9 cellular contexts compared by ENCODE assay signal in genomic region chr7:139734395-139734794, GRCh38. TPM values are rescaled to one million over a fixed set of nuclear protein-coding genes. Genes with fewer than 3 reads are reported as not detected.
A peak's percentile ranks its signal among the peaks of the same experiment; 100 is the strongest.
DNase-seq lines count a peak whose midpoint lies in the region; ATAC-seq and TF ChIP-seq lines count a peak whose summit lies in the region.
"Had no signal": no experiment of that assay in that cellular context is flagged by ENCODE, and none has a peak within 500 bp of the region (broad histone marks: within the 10 kb centered on the region; RNA-seq: fewer than 3 reads in every experiment).

No MANE protein-coding gene starts in this region.

- DNase-seq in RKO (ENCODE audit: low spot score) (peak; percentile 44), upper lobe of left lung (no peak), lower lobe of right lung (no peak), NOMO-1 treated with dmso at 0.1 percent for 144 hours (lab: John Stamatoyannopoulos, UW; ENCODE audit: unreplicated experiment) (no peak), epidermal melanocyte (ENCODE audit: insufficient read length, low spot score) (no peak)
- DNase-seq: NCI-H2171; stimulated activated CD4-positive, alpha-beta T cell treated with anti-CD3 and anti-CD28 coated beads, Interleukin-4, amount 100 ng/mL, for 4 hours had no signal

- H3K27ac ChIP-seq in muscle layer of duodenum (ENCODE audit: low read length), result peak overlapping the region; percentile 17
- H3K27ac ChIP-seq in upper lobe of left lung, result peak overlapping the region; percentile 47 to 84 (median 76)
- H3K27ac ChIP-seq in lower lobe of right lung, result no peak overlapping the region

- peak; percentile 24 for ATAC-seq in esophagus mucosa
- ATAC-seq in upper lobe of left lung (ENCODE audit: low FRiP score in 2 of 2), result peak in 1 of 2 donors; percentile 79
- no peak for ATAC-seq in lower lobe of right lung

- TF ChIP-seq EP300 in upper lobe of left lung (IDR thresholded peaks at IDR 0.05), result peak; percentile 79 to 97 (median 89)

- no peaks in the 10 kb centered on the region for H3K27me3 ChIP-seq in muscle layer of duodenum (ENCODE audit: low read depth, low read length)
- H3K27me3 ChIP-seq in upper lobe of left lung, result no peaks in the 10 kb centered on the region
- no peaks in the 10 kb centered on the region for H3K27me3 ChIP-seq in lower lobe of right lung (ENCODE audit: low read depth)

- TF ChIP-seq CTCF in upper lobe of left lung (IDR thresholded peaks at IDR 0.05) (no peak), lower lobe of right lung (IDR thresholded peaks at IDR 0.05) (no peak)

- H3K4me1 ChIP-seq in muscle layer of duodenum (ENCODE audit: control insufficient read depth in 1 of 2, insufficient read depth in 2 of 2, low read length in 2 of 2) (peaks cover 18 to 45% of the 10 kb centered on the region in 2 donors), upper lobe of left lung (peaks cover 41 to 74% (median 68%) of the 10 kb centered on the region in 4 donors), lower lobe of right lung (peaks cover 71% of the 10 kb centered on the region)

- no peak for TF ChIP-seq POLR2A in upper lobe of left lung (IDR thresholded peaks at IDR 0.05)

- no peak overlapping the region for H3K4me3 ChIP-seq in muscle layer of duodenum (ENCODE audit: low read depth in 1 of 2, low read length in 2 of 2)
- no peak overlapping the region for H3K4me3 ChIP-seq in upper lobe of left lung
- H3K4me3 ChIP-seq in lower lobe of right lung, result no peak overlapping the region

- peaks cover 0 to 22% of the 10 kb centered on the region in 2 donors for H3K36me3 ChIP-seq in muscle layer of duodenum (ENCODE audit: control insufficient read depth in 1 of 2, insufficient read depth in 2 of 2, low read length in 2 of 2)
- H3K36me3 ChIP-seq in upper lobe of left lung, result peaks cover 0 to 4% (median 0%) of the 10 kb centered on the region in 4 donors
- no peaks in the 10 kb centered on the region for H3K36me3 ChIP-seq in lower lobe of right lung

- intact Hi-C loops in lower lobe of right lung (cut with DNase I), result no loop called here

- H3K9me3 ChIP-seq in muscle layer of duodenum (ENCODE audit: control insufficient read depth in 1 of 2, low read length in 2 of 2), result no peaks in the 10 kb centered on the region
- no peaks in the 10 kb centered on the region for H3K9me3 ChIP-seq in upper lobe of left lung
- H3K9me3 ChIP-seq in lower lobe of right lung, result no peaks in the 10 kb centered on the region

- WGBS in upper lobe of left lung, 2 donors, result 83 to 88% methylated on average over 2 of the region's 2 CpGs

RNA-seq across cellular contexts. Expression of gene HIPK2, which starts 43.4 kb away (rescaled TPM):
- 39.5 TPM for total RNA-seq in esophagus mucosa
- total RNA-seq in upper lobe of left lung, result 10 to 100 TPM; 38.6 to 59.6 (median 45.9) TPM
- 81.0 TPM for total RNA-seq in lower lobe of right lung
